In the genomic region with DNA sequence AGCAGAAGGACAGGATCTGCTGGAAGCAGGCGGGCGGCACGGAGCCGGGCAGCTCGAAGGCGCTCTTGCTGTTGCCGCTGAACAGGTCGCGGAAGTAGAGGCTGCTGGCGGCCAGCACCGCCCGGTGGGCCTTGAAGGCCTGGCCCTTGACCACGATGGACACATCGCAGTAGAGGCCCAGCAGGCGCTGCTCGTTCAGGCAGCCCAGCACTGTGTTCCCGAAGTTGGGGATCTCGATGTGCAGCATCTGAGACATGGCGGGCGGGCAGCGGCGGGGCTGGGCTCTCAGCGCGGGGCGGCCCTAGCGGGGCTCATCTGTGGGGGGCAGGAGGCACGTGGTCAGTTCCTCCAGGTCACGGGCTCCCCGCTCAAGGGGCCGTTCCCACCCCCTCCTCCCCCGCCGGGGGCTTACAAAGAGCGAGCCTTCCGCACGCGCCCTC, we compare ENCODE assay signal across 1 cellular context.
TF ChIP-seq lines count a peak whose summit lies in the region.

No MANE protein-coding gene starts in this region.

TF ChIP-seq in HepG2, 621 proteins besides CTCF, POLR2A, EP300 and RAD21 (continued from another document):
- TF ChIP-seq, protein P1, sequence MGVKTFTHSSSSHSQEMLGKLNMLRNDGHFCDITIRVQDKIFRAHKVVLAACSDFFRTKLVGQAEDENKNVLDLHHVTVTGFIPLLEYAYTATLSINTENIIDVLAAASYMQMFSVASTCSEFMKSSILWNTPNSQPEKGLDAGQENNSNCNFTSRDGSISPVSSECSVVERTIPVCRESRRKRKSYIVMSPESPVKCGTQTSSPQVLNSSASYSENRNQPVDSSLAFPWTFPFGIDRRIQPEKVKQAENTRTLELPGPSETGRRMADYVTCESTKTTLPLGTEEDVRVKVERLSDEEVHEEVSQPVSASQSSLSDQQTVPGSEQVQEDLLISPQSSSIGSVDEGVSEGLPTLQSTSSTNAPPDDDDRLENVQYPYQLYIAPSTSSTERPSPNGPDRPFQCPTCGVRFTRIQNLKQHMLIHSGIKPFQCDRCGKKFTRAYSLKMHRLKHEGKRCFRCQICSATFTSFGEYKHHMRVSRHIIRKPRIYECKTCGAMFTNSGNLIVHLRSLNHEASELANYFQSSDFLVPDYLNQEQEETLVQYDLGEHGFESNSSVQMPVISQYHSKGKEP (CRISPR knock-in tag; IDR thresholded peaks at IDR 0.05) = no peak
- peak; percentile 89 for TF ChIP-seq ZBTB38 (CRISPR knock-in tag; IDR thresholded peaks at IDR 0.05)
- peak; percentile 19; the same call in 1 of the 2 replicates for TF ChIP-seq ZFY (CRISPR knock-in tag; IDR thresholded peaks at IDR 0.05)
TF ChIP-seq in HepG2: peak in this region for 4.
